ENCODE assay signal across 18 cellular contexts in the genomic region with DNA sequence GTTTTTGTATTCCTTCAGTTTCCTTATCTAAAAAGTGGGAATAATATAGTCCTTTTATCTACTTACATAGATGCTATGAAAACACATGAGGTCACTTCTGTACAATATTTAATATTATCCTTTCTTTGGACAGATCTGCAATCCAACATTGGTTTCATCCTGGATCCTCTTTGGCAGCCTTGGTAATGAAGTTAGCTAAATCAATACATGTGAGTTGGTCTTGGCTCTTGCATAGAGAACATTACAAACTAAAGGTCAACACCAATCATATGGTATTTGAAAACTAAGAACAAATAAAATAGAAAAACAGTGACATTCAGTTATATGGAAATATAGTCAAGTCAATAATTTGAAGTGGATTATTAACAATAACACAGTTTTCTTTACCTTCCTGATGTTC. TPM values are rescaled to one million over a fixed set of nuclear protein-coding genes. Genes with fewer than 3 reads are reported as not detected.
DNase-seq lines count a peak whose midpoint lies in the region; ATAC-seq, FAIRE-seq and TF ChIP-seq lines count a peak whose summit lies in the region.
"Had no signal": no experiment of that assay in that cellular context is flagged by ENCODE, and none has a peak within 500 bp of the region (broad histone marks: within the 10 kb centered on the region; RNA-seq: fewer than 3 reads in every experiment).

No MANE protein-coding gene starts in this region.

- H3K36me3 Mint-ChIP-seq in natural killer cell (no peaks in the 10 kb centered on the region), neural crest cell (ENCODE audit: low read depth) (no peaks in the 10 kb centered on the region)
- peaks cover 7% of the 10 kb centered on the region for H3K36me3 Mint-ChIP-seq in natural killer cell treated with Interleukin-12 subunit alpha and Interleukin-12 subunit beta and Interleukin-15 and Interleukin-18, amount 100 ng/mL, for 72 hours
- H3K36me3 Mint-ChIP-seq in activated T-helper 17 cell treated with anti-CD3 and anti-CD28 coated beads, Interleukin-2, amount 50 U/mL, for 72 hours (ENCODE audit: low read depth): peaks cover 13% of the 10 kb centered on the region

- intact Hi-C loops in natural killer cell (cut with micrococcal nuclease): loop anchor here (5.0 kb wide), 2 partner anchors 214 to 559 kb away; a partner anchor contains a TSS

- no peak for ATAC-seq in natural killer cell
- ATAC-seq in natural killer cell treated with Interleukin-12 subunit alpha and Interleukin-12 subunit beta and Interleukin-15 and Interleukin-18, amount 100 ng/mL, for 72 hours: no peak
- no peak for ATAC-seq in activated T-helper 17 cell treated with anti-CD3 and anti-CD28 coated beads, Interleukin-2, amount 50 U/mL, for 72 hours (replicated peaks)
- ATAC-seq: HCT116 had no signal

- FAIRE-seq in TTC549 (lab: Jason Lieb, UNC): peak; percentile 66
- FAIRE-seq: G401.6, GM12892, H1 had no signal

- peaks cover 2 to 24% of the 10 kb centered on the region in 2 donors for H3K27me3 Mint-ChIP-seq in natural killer cell (ENCODE audit: low read depth in 2 of 2)
- H3K27me3 Mint-ChIP-seq in natural killer cell treated with Interleukin-12 subunit alpha and Interleukin-12 subunit beta and Interleukin-15 and Interleukin-18, amount 100 ng/mL, for 72 hours: peaks cover 7 to 8% of the 10 kb centered on the region in 2 donors
- H3K27me3 Mint-ChIP-seq in neural crest cell (ENCODE audit: low read depth): peaks cover 39% of the 10 kb centered on the region
- no peaks in the 10 kb centered on the region for H3K27me3 Mint-ChIP-seq in activated T-helper 17 cell treated with anti-CD3 and anti-CD28 coated beads, Interleukin-2, amount 50 U/mL, for 72 hours
- H3K27me3 Mint-ChIP-seq: CD4-positive, alpha-beta memory T cell had no signal

- H3K27ac Mint-ChIP-seq in natural killer cell (no peak overlapping the region), neural crest cell (ENCODE audit: unreplicated experiment) (no peak overlapping the region)
- no peak overlapping the region for H3K27ac Mint-ChIP-seq in natural killer cell treated with Interleukin-12 subunit alpha and Interleukin-12 subunit beta and Interleukin-15 and Interleukin-18, amount 100 ng/mL, for 72 hours
- H3K27ac Mint-ChIP-seq in activated T-helper 17 cell treated with anti-CD3 and anti-CD28 coated beads, Interleukin-2, amount 50 U/mL, for 72 hours: no peak overlapping the region
- H3K27ac Mint-ChIP-seq: CD4-positive, alpha-beta memory T cell; H9 had no signal

- no peak for TF ChIP-seq CTCF in natural killer cell (IDR thresholded peaks at IDR 0.05)
- no peak for TF ChIP-seq CTCF in neural crest cell (conservative IDR thresholded peaks at IDR 0.05)

- H3K4me1 Mint-ChIP-seq in natural killer cell (peaks cover 30 to 33% of the 10 kb centered on the region in 2 donors), neural crest cell (peaks cover 24% of the 10 kb centered on the region)
- peaks cover 23 to 27% of the 10 kb centered on the region in 2 donors for H3K4me1 Mint-ChIP-seq in natural killer cell treated with Interleukin-12 subunit alpha and Interleukin-12 subunit beta and Interleukin-15 and Interleukin-18, amount 100 ng/mL, for 72 hours (ENCODE audit: low read depth in 2 of 2)
- H3K4me1 Mint-ChIP-seq in activated T-helper 17 cell treated with anti-CD3 and anti-CD28 coated beads, Interleukin-2, amount 50 U/mL, for 72 hours: peaks cover 19% of the 10 kb centered on the region

- no peak for DNase-seq in natural killer cell
- DNase-seq in natural killer cell treated with Interleukin-12 subunit alpha and Interleukin-12 subunit beta and Interleukin-15 and Interleukin-18, amount 100 ng/mL, for 72 hours (ENCODE audit: low spot score): no peak
- DNase-seq in neural crest cell (ENCODE audit: low read depth, low spot score): no peak
- DNase-seq in stimulated activated CD4-positive, alpha-beta T cell treated with anti-CD3 and anti-CD28 coated beads, Interleukin-12 subunit alpha, Interleukin-12 subunit beta, amount 100 ng/mL, for 4 hours: no peak
- DNase-seq in NCI-H1417 (lab: John Stamatoyannopoulos, UW): no peak
- DNase-seq: C1 segment of cervical spinal cord; Caco-2; CD4-positive, alpha-beta memory T cell; DMS153; DND-41; GM23248; H9 had no signal

- H3K4me3 Mint-ChIP-seq in natural killer cell: peak overlapping the region; percentile 22
- no peak overlapping the region for H3K4me3 Mint-ChIP-seq in natural killer cell treated with Interleukin-12 subunit alpha and Interleukin-12 subunit beta and Interleukin-15 and Interleukin-18, amount 100 ng/mL, for 72 hours
- H3K4me3 Mint-ChIP-seq in neural crest cell: peak overlapping the region; percentile 21
- H3K4me3 Mint-ChIP-seq in activated T-helper 17 cell treated with anti-CD3 and anti-CD28 coated beads, Interleukin-2, amount 50 U/mL, for 72 hours: no peak overlapping the region
- H3K4me3 Mint-ChIP-seq: CD4-positive, alpha-beta memory T cell; H9 had no signal

- H3K9me3 Mint-ChIP-seq in natural killer cell: no peaks in the 10 kb centered on the region
- no peaks in the 10 kb centered on the region for H3K9me3 Mint-ChIP-seq in natural killer cell treated with Interleukin-12 subunit alpha and Interleukin-12 subunit beta and Interleukin-15 and Interleukin-18, amount 100 ng/mL, for 72 hours
- H3K9me3 Mint-ChIP-seq in neural crest cell: no peaks in the 10 kb centered on the region
- no peaks in the 10 kb centered on the region for H3K9me3 Mint-ChIP-seq in activated T-helper 17 cell treated with anti-CD3 and anti-CD28 coated beads, Interleukin-2, amount 50 U/mL, for 72 hours
- H3K9me3 Mint-ChIP-seq: CD4-positive, alpha-beta memory T cell; H9 had no signal

RNA-seq across cellular contexts. Expression of a gene that starts 3.2 kb away (rescaled TPM):
- total RNA-seq in natural killer cell: 10 to 100 TPM in 2 of 3 donors, 1 to 10 TPM in 1; 8.9 to 15.4 (median 15.1) TPM
- 10 to 100 TPM; 21.5 to 33.6 TPM for total RNA-seq in natural killer cell treated with Interleukin-12 subunit alpha and Interleukin-12 subunit beta and Interleukin-15 and Interleukin-18, amount 100 ng/mL, for 72 hours
- total RNA-seq in neural crest cell: 19.8 and 28.5 TPM in 2 replicates
- total RNA-seq in activated T-helper 17 cell treated with anti-CD3 and anti-CD28 coated beads, Interleukin-2, amount 50 U/mL, for 72 hours: 10 to 100 TPM; 11.7 to 20.4 TPM

Comparison
In these comparisons a context has a peak if more than half of its experiments do, and no peak if none do; other contexts are left out.
1. H3K4me3 Mint-ChIP-seq: peak in natural killer cell (single experiment) and neural crest cell (single experiment); none in natural killer cell treated with Interleukin-12 subunit alpha and Interleukin-12 subunit beta and Interleukin-15 and Interleukin-18, amount 100 ng/mL, for 72 hours (single experiment) and activated T-helper 17 cell treated with anti-CD3 and anti-CD28 coated beads, Interleukin-2, amount 50 U/mL, for 72 hours (single experiment).